Comparison of ENCODE assay signal across 9 cellular contexts in the genomic region with DNA sequence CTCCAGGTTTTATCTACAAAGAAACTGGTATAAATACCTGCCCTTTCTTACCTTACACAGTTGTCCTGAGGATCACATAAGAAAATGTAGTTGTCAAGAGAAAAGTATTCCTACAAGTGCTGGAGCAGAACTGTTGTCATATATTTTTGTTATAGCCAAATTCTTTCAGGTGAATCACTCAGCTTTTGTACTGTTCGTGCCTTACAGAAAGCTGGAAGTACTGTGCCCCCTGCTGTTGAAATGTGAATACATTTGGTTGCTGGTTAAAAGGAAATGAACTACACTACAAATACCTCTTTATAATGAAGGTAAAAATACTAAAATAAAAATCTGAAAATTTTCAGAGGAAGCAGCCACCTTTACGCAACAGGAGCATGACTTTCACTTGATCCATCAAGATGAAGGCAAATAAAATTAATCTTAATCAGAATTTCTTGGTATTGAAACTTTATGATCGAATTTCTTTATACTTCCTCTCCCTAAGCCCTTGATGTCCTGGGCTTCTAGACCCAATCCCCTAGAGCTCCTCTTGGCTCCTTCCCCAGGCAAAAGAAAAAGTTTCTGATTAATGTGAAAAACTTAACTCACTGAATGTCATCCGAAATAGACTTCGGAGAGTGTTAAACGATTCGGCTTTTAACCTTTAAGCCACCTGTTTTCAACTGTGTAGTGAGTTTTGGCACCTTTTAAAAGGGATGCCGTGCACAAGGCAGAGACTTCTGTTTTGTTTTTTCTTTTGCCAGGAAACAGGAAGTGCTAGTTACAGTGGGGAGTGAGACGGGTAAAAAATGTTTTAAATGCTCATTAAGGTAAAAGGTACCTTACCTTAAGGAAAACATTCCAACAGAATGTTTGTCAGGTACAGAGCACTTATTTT. TPM values are rescaled to one million over a fixed set of nuclear protein-coding genes. Genes with fewer than 3 reads are reported as not detected.
DNase-seq lines count a peak whose midpoint lies in the region; ATAC-seq and TF ChIP-seq lines count a peak whose summit lies in the region.
"Had no signal": no experiment of that assay in that cellular context is flagged by ENCODE, and none has a peak within 500 bp of the region (broad histone marks: within the 10 kb centered on the region; RNA-seq: fewer than 3 reads in every experiment).

No MANE protein-coding gene starts in this region.

- H3K27ac ChIP-seq in fibroblast of lung (ENCODE audit: insufficient read depth, low read length) = no peak overlapping the region

- peak; percentile 74 for ATAC-seq in HG02571 (IDR thresholded peaks at IDR 0.05; ENCODE audit: unreplicated experiment)

- H2AFZ ChIP-seq in fibroblast of lung (ENCODE audit: low read length) = no peak overlapping the region

- DNase-seq in AML-193 (lab: John Stamatoyannopoulos, UW) (peak; percentile 69 to 73), GM12865 (ENCODE audit: low read depth) (peak; percentile 76), MV-4-11 (lab: John Stamatoyannopoulos, UW) (peak; percentile 50), fibroblast of lung (ENCODE audit: low read depth in 2 of 2) (peak; percentile 81 to 84), retinal pigment epithelial cell (ENCODE audit: low read depth) (no peak), cerebellar nuclear complex (lab: John Stamatoyannopoulos, UW) (no peak)
- DNase-seq in activated CD4-positive, alpha-beta T cell treated with anti-CD3 and anti-CD28 coated beads for 48 hours = peak; percentile 50

- no peak overlapping the region for H3K4me3 ChIP-seq in GM12865 (ENCODE audit: low read depth, low read length)
- no peak overlapping the region for H3K4me3 ChIP-seq in fibroblast of lung (replicated peaks in 1 of 4; ENCODE audit: control extremely low read depth in 1 of 4, insufficient read depth in 1 of 4, low read depth in 3 of 4, low read length in 4 of 4)
- no peak overlapping the region for H3K4me3 ChIP-seq in retinal pigment epithelial cell (ENCODE audit: low read length)

- no peak overlapping the region for H3K9ac ChIP-seq in fibroblast of lung (ENCODE audit: insufficient read depth, low read length)

- no peaks in the 10 kb centered on the region for H3K27me3 ChIP-seq in fibroblast of lung (ENCODE audit: control insufficient read depth, insufficient read depth, low read length)

- no peaks in the 10 kb centered on the region for H3K9me3 ChIP-seq in fibroblast of lung (ENCODE audit: control insufficient read depth, insufficient read depth, low read depth, low read length)

- H3K79me2 ChIP-seq in fibroblast of lung (ENCODE audit: control insufficient read depth, insufficient read depth, low read length) = no peaks in the 10 kb centered on the region

- H3K4me2 ChIP-seq in fibroblast of lung (ENCODE audit: extremely low read depth, insufficient read depth, low read length) = no peak overlapping the region

- H4K20me1 ChIP-seq in fibroblast of lung (ENCODE audit: control insufficient read depth, extremely low read depth, insufficient read depth, low read length) = no peaks in the 10 kb centered on the region

- TF ChIP-seq CTCF in GM12865 (IDR thresholded peaks at IDR 0.05; ENCODE audit: insufficient read depth, low read depth, low read length, missing control alignments) = peak; percentile 51
- peak; percentile 58 to 64 for TF ChIP-seq CTCF in fibroblast of lung (conservative IDR thresholded peaks at IDR 0.05 in 1 of 2, IDR thresholded peaks at IDR 0.05 in 1 of 2; ENCODE audit: low read depth in 1 of 2, low read length in 2 of 2)
- peak; percentile 76 for TF ChIP-seq CTCF in retinal pigment epithelial cell (conservative IDR thresholded peaks at IDR 0.05; ENCODE audit: low read depth, low read length)

- H3K36me3 ChIP-seq in fibroblast of lung (ENCODE audit: control insufficient read depth, insufficient read depth, low read length) = no peaks in the 10 kb centered on the region

- H3K4me1 ChIP-seq in fibroblast of lung (ENCODE audit: control insufficient read depth, extremely low read depth, insufficient read depth, low read length) = no peaks in the 10 kb centered on the region

RNA-seq across cellular contexts. Expression of a gene that starts 12.5 kb away (rescaled TPM):
- total RNA-seq in fibroblast of lung = 7.2 and 11.4 TPM in 2 replicates
- 10.8 and 16.1 TPM in 2 replicates for polyA plus RNA-seq in fibroblast of lung
- 7.0 and 12.6 TPM in 2 replicates for polyA plus RNA-seq in fibroblast of lung (2012)
- 16.1 and 22.5 TPM in 2 replicates for polyA minus RNA-seq in fibroblast of lung (ENCODE audit: low replicate concordance)

RNA-seq across cellular contexts. Expression of a gene that starts 12.5 kb away (rescaled TPM):
- 20.3 and 32.5 TPM in 2 replicates for total RNA-seq in fibroblast of lung
- polyA plus RNA-seq in fibroblast of lung = 27.5 and 58.9 TPM in 2 replicates
- polyA plus RNA-seq in fibroblast of lung (2012) = 12.9 and 30.8 TPM in 2 replicates
- 17.0 and 18.5 TPM in 2 replicates for polyA minus RNA-seq in fibroblast of lung (ENCODE audit: low replicate concordance)

RNA-seq across cellular contexts. Expression of a gene that starts 24.4 kb away (rescaled TPM):
- not detected in 2 replicates for total RNA-seq in fibroblast of lung
- not detected in 2 replicates for polyA plus RNA-seq in fibroblast of lung
- not detected in 2 replicates for polyA plus RNA-seq in fibroblast of lung (2012)
- polyA minus RNA-seq in fibroblast of lung (ENCODE audit: low replicate concordance) = not detected in 2 replicates
- total RNA-seq: activated CD8-positive, alpha-beta memory T cell treated with anti-CD3 and anti-CD28 coated beads for 36 hours had no signal

Comparison
In these comparisons a context has a peak if more than half of its experiments do, and no peak if none do; other contexts are left out.
1. DNase-seq: peak in AML-193 (2 of 2), GM12865 (single experiment), MV-4-11 (single experiment), activated CD4-positive, alpha-beta T cell treated with anti-CD3 and anti-CD28 coated beads for 48 hours (single experiment) and fibroblast of lung (2 of 2); none in retinal pigment epithelial cell (single experiment) and cerebellar nuclear complex (0 of 2).
2. Peak in every context shown above with its lines, with median percentiles within 50 percentile points of each other: CTCF ChIP-seq.